31 cellular contexts compared by ENCODE assay signal in genomic region chr1:66985835-66986234, GRCh38.
"Had no signal": no experiment of that assay in that cellular context is flagged by ENCODE, and none has a peak within 500 bp of the region (broad histone marks: within the 10 kb centered on the region; RNA-seq: fewer than 3 reads in every experiment).

No MANE protein-coding gene starts in this region.

- FAIRE-seq: bronchial epithelial cell had no signal

- H3K9me3 ChIP-seq: ascending aorta, esophagus muscularis mucosa, gastroesophageal sphincter had no signal

- H3K9me3 Mint-ChIP-seq: activated CD4-positive, alpha-beta memory T cell treated with anti-CD3 and anti-CD28 coated beads for 36 hours; activated CD4-positive, alpha-beta T cell treated with anti-CD3 and anti-CD28 coated beads, Interleukin-2, amount 10 ng/mL, durations not matched to agents 24 days and 14 days; activated naive CD4-positive, alpha-beta T cell treated with anti-CD3 and anti-CD28 coated beads for 36 hours; activated naive CD4-positive, alpha-beta T cell treated with anti-CD3 and anti-CD28 coated beads, Interleukin-2, amount 50 U/mL, for 72 hours; activated naive CD8-positive, alpha-beta T cell treated with anti-CD3 and anti-CD28 coated beads, Interleukin-2, amount 10 ng/mL, durations not matched to agents 7 days and 5 days; activated T-helper 1 cell treated with anti-CD3 and anti-CD28 coated beads, Interleukin-12 subunit alpha, Interleukin-12 subunit beta, Interleukin-2, Interleukin-4 antibody, amounts not matched to agents 30 ng/mL and 10 ng/mL and 1 ng/mL, durations not matched to agents 14 hours and 24 hours and 36 hours; activated T-helper 2 cell treated with anti-CD3 and anti-CD28 coated beads, Interferon-gamma antibody, Interleukin-2, Interleukin-4, amounts not matched to agents 10 μg/mL and 5 μg/mL and 100 μg/mL, durations not matched to agents 14 hours and 24 hours and 36 hours; brain; central memory CD8-positive, alpha-beta T cell; dendritic cell treated with granulocyte-macrophage colony-stimulating factor and Interleukin-4, amounts not matched to agents 40 ng/mL and 50 ng/mL, for 4 days; endodermal cell had no signal

- H3K27ac Mint-ChIP-seq: activated CD4-positive, alpha-beta T cell treated with anti-CD3 and anti-CD28 coated beads for 36 hours; activated CD4-positive, alpha-beta T cell treated with anti-CD3 and anti-CD28 coated beads, Interleukin-2, amount 10 ng/mL, durations not matched to agents 24 days and 14 days; activated CD8-positive, alpha-beta memory T cell treated with anti-CD3 and anti-CD28 coated beads, Interleukin-2, amount 10 ng/mL, durations not matched to agents 7 days and 5 days; activated naive CD4-positive, alpha-beta T cell treated with anti-CD3 and anti-CD28 coated beads, Interleukin-2, amount 50 U/mL, for 72 hours; activated naive CD8-positive, alpha-beta T cell treated with anti-CD3 and anti-CD28 coated beads, Interleukin-2, amount 10 ng/mL, durations not matched to agents 7 days and 5 days; activated T-helper 1 cell treated with anti-CD3 and anti-CD28 coated beads, Interleukin-12 subunit alpha, Interleukin-12 subunit beta, Interleukin-2, Interleukin-4 antibody, amounts not matched to agents 30 ng/mL and 10 ng/mL and 1 ng/mL, durations not matched to agents 14 hours and 24 hours and 36 hours; activated T-helper 2 cell treated with anti-CD3 and anti-CD28 coated beads, Interferon-gamma antibody, Interleukin-2, Interleukin-4, amounts not matched to agents 10 μg/mL and 5 μg/mL and 100 μg/mL, durations not matched to agents 14 hours and 24 hours and 36 hours; dendritic cell treated with granulocyte-macrophage colony-stimulating factor and Interleukin-4, amounts not matched to agents 40 ng/mL and 50 ng/mL, for 4 days; endodermal cell had no signal

- H3K4me3 Mint-ChIP-seq: activated CD4-positive, alpha-beta memory T cell treated with anti-CD3 and anti-CD28 coated beads for 36 hours; activated CD4-positive, alpha-beta T cell treated with anti-CD3 and anti-CD28 coated beads for 36 hours; activated CD4-positive, alpha-beta T cell treated with anti-CD3 and anti-CD28 coated beads, Interleukin-2, amount 10 ng/mL, durations not matched to agents 24 days and 14 days; activated CD8-positive, alpha-beta memory T cell treated with anti-CD3 and anti-CD28 coated beads, Interleukin-2, amount 10 ng/mL, durations not matched to agents 7 days and 5 days; activated CD8-positive, alpha-beta T cell treated with anti-CD3 and anti-CD28 coated beads, Interleukin-2, amount 10 ng/mL, durations not matched to agents 7 days and 5 days; activated naive CD4-positive, alpha-beta T cell treated with anti-CD3 and anti-CD28 coated beads for 36 hours; activated naive CD8-positive, alpha-beta T cell treated with anti-CD3 and anti-CD28 coated beads, Interleukin-2, amount 10 ng/mL, durations not matched to agents 7 days and 5 days; activated T-helper 1 cell treated with anti-CD3 and anti-CD28 coated beads, Interleukin-12 subunit alpha, Interleukin-12 subunit beta, Interleukin-2, Interleukin-4 antibody, amounts not matched to agents 30 ng/mL and 10 ng/mL and 1 ng/mL, durations not matched to agents 14 hours and 24 hours and 36 hours; brain; central memory CD8-positive, alpha-beta T cell; dendritic cell treated with granulocyte-macrophage colony-stimulating factor and Interleukin-4, amounts not matched to agents 40 ng/mL and 50 ng/mL, for 4 days; endodermal cell had no signal

- H3K4me1 Mint-ChIP-seq: brain, endodermal cell had no signal

- H3K27ac ChIP-seq: ascending aorta, coronary artery, dorsolateral prefrontal cortex, esophagus muscularis mucosa, foreskin keratinocyte, gastroesophageal sphincter had no signal

- H3K4me1 ChIP-seq: foreskin keratinocyte had no signal

- DNase-seq: activated CD4-positive, alpha-beta memory T cell treated with anti-CD3 and anti-CD28 coated beads for 36 hours; activated CD4-positive, alpha-beta T cell treated with anti-CD3 and anti-CD28 coated beads for 36 hours; activated CD4-positive, alpha-beta T cell treated with anti-CD3 and anti-CD28 coated beads, Interleukin-2, amount 10 ng/mL, durations not matched to agents 24 days and 14 days; activated CD4-positive, CD25-positive, alpha-beta regulatory T cell; activated CD4-positive, CD25-positive, alpha-beta regulatory T cell treated with anti-CD3 and anti-CD28 coated beads, Interleukin-2, amount 50 U/mL, for 72 hours; activated CD8-positive, alpha-beta memory T cell treated with anti-CD3 and anti-CD28 coated beads, Interleukin-2, amount 10 ng/mL, durations not matched to agents 7 days and 5 days; activated CD8-positive, alpha-beta memory T cell treated with anti-CD3 and anti-CD28 coated beads, Interleukin-2, amount 50 U/mL, for 4 hours; activated CD8-positive, alpha-beta T cell treated with anti-CD3 and anti-CD28 coated beads, Interleukin-2, amount 10 ng/mL, durations not matched to agents 7 days and 5 days; activated effector memory CD4-positive, alpha-beta T cell treated with anti-CD3 and anti-CD28 coated beads, Interleukin-2, amount 50 U/mL, for 16 hours; activated naive CD4-positive, alpha-beta T cell treated with anti-CD3 and anti-CD28 coated beads for 36 hours; activated naive CD8-positive, alpha-beta T cell treated with anti-CD3 and anti-CD28 coated beads, Interleukin-2, amount 10 ng/mL, durations not matched to agents 7 days and 5 days; activated T-cell treated with anti-CD3 and anti-CD28 coated beads, Interleukin-2, amount 50 U/mL, for 1 hour; activated T-cell treated with anti-CD3 and anti-CD28 coated beads, Interleukin-2, amount 50 U/mL, for 48 hours; dorsolateral prefrontal cortex; effector memory CD4-positive, alpha-beta T cell; endodermal cell; erythroblast; foreskin keratinocyte; head of caudate nucleus; hippocampal formation had no signal

- H3K27me3 ChIP-seq: ascending aorta, dorsolateral prefrontal cortex, esophagus muscularis mucosa, foreskin keratinocyte, gastroesophageal sphincter had no signal

- ATAC-seq: activated CD4-positive, alpha-beta T cell treated with anti-CD3 and anti-CD28 coated beads for 36 hours; activated CD8-positive, alpha-beta memory T cell treated with anti-CD3 and anti-CD28 coated beads, Interleukin-2, amount 10 ng/mL, durations not matched to agents 7 days and 5 days; activated CD8-positive, alpha-beta T cell treated with anti-CD3 and anti-CD28 coated beads, Interleukin-2, amount 10 ng/mL, durations not matched to agents 7 days and 5 days; activated naive CD4-positive, alpha-beta T cell treated with anti-CD3 and anti-CD28 coated beads, Interleukin-2, amount 50 U/mL, for 72 hours; foreskin keratinocyte; gastroesophageal sphincter had no signal

- H3K4me3 ChIP-seq: ascending aorta, coronary artery, dorsolateral prefrontal cortex, esophagus muscularis mucosa, gastroesophageal sphincter had no signal

- H3K27me3 Mint-ChIP-seq: activated CD4-positive, alpha-beta memory T cell treated with anti-CD3 and anti-CD28 coated beads for 36 hours; activated CD4-positive, alpha-beta T cell treated with anti-CD3 and anti-CD28 coated beads for 36 hours; activated CD4-positive, alpha-beta T cell treated with anti-CD3 and anti-CD28 coated beads, Interleukin-2, amount 10 ng/mL, durations not matched to agents 24 days and 14 days; activated CD8-positive, alpha-beta memory T cell treated with anti-CD3 and anti-CD28 coated beads, Interleukin-2, amount 10 ng/mL, durations not matched to agents 7 days and 5 days; activated naive CD8-positive, alpha-beta T cell treated with anti-CD3 and anti-CD28 coated beads, Interleukin-2, amount 10 ng/mL, durations not matched to agents 7 days and 5 days; brain; central memory CD8-positive, alpha-beta T cell; dendritic cell treated with granulocyte-macrophage colony-stimulating factor and Interleukin-4, amounts not matched to agents 40 ng/mL and 50 ng/mL, for 4 days had no signal
